8 cellular contexts compared by ENCODE assay signal in genomic region chr1:144519528-144520189, GRCh38. TPM values are rescaled to one million over a fixed set of nuclear protein-coding genes. Genes with fewer than 3 reads are reported as not detected.
A peak's percentile ranks its signal among the peaks of the same experiment; 100 is the strongest.
DNase-seq lines count a peak whose midpoint lies in the region; TF ChIP-seq lines count a peak whose summit lies in the region.
"Not testable (repeated sequence)": the region's sequence is repeated elsewhere in the genome, so short reads cannot be mapped to it uniquely, and the experiment has no call there.

No MANE protein-coding gene starts in this region.

- not testable (repeated sequence) for H3K27me3 Mint-ChIP-seq in nephron (ENCODE audit: low read depth); type B pancreatic cell

- H3K4me3 Mint-ChIP-seq in nephron: peak overlapping the region in 1 of 3 experiments; percentile 51
- H3K4me3 Mint-ChIP-seq in type B pancreatic cell: peak overlapping the region; percentile 52

- not testable (repeated sequence) for H3K9me3 Mint-ChIP-seq in nephron, type B pancreatic cell

- H2AFZ ChIP-seq in fibroblast of lung (ENCODE audit: low read length): not testable (repeated sequence)

- H3K4ac ChIP-seq in mesendoderm (ENCODE audit: low read depth, low read length): not testable (repeated sequence)

- not testable (repeated sequence) for TF ChIP-seq EP300 in Ishikawa (IDR thresholded peaks at IDR 0.05; ENCODE audit: borderline replicate concordance)

- H3K79me1 ChIP-seq in mesendoderm (ENCODE audit: low read length): not testable (repeated sequence)

- not testable (repeated sequence) for H3K36me3 ChIP-seq in SJCRH30; fibroblast of lung (ENCODE audit: control insufficient read depth, insufficient read depth, low read length); mesendoderm (ENCODE audit: control insufficient read depth, insufficient read depth, low read length)

- H3K9me3 ChIP-seq in SJCRH30 (replicated peaks); fibroblast of lung (ENCODE audit: control insufficient read depth, insufficient read depth, low read depth, low read length): not testable (repeated sequence)

- not testable (repeated sequence) for H2BK120ac ChIP-seq in mesendoderm (ENCODE audit: low read depth, low read length)

- no CpG with 5 or more reads among the region's 12 CpGs for WGBS in mesendoderm (ENCODE audit: extremely low coverage, insufficient coverage, low lambda C conversion rate)

- not testable (repeated sequence) for H3K27me3 ChIP-seq in SJCRH30; fibroblast of lung (ENCODE audit: control insufficient read depth, insufficient read depth, low read length); mesendoderm (ENCODE audit: insufficient read depth, low read length, poor library complexity)

- H3K27ac ChIP-seq in SJCRH30: peak overlapping the region; percentile 96
- not testable (repeated sequence) for H3K27ac ChIP-seq in fibroblast of lung (ENCODE audit: insufficient read depth, low read length); mesendoderm (ENCODE audit: low read depth, low read length)

- not testable (repeated sequence) for TF ChIP-seq RAD21 in Ishikawa (IDR thresholded peaks at IDR 0.05; ENCODE audit: low read depth)

- not testable (repeated sequence) for H3K9ac ChIP-seq in fibroblast of lung (ENCODE audit: insufficient read depth, low read length); mesendoderm (ENCODE audit: low read length)

- H3K23ac ChIP-seq in mesendoderm (ENCODE audit: low read length): not testable (repeated sequence)

- H4K20me1 ChIP-seq in fibroblast of lung (ENCODE audit: control insufficient read depth, extremely low read depth, insufficient read depth, low read length): not testable (repeated sequence)

- DNase-seq in EL (peak; percentile 28), SJCRH30 (peak; percentile 88 to 93), astrocyte of the spinal cord (ENCODE audit: low read depth, low spot score) (peak; percentile 3), fibroblast of lung (ENCODE audit: low read depth in 2 of 2) (peak; percentile 0 to 3), mesendoderm (peak; percentile 3)
- not testable (repeated sequence) for DNase-seq in type B pancreatic cell (ENCODE audit: extremely low spot score, unreplicated experiment)

- in situ Hi-C loops in astrocyte of the spinal cord (cut with HindIII; ENCODE audit: low sequenced_read_pairs): not testable (repeated sequence)

- not testable (repeated sequence) for H4K5ac ChIP-seq in mesendoderm (ENCODE audit: low read length)

- H3K27ac Mint-ChIP-seq in nephron (peak overlapping the region; percentile 50 to 90 (median 76)), type B pancreatic cell (peak overlapping the region; percentile 56)

- not testable (repeated sequence) for H3K56ac ChIP-seq in mesendoderm (ENCODE audit: low read length)

- H3K4me1 ChIP-seq in SJCRH30; fibroblast of lung (ENCODE audit: control insufficient read depth, extremely low read depth, insufficient read depth, low read length); mesendoderm (ENCODE audit: control insufficient read depth, low read depth, low read length): not testable (repeated sequence)

- not testable (repeated sequence) for H2BK5ac ChIP-seq in mesendoderm (ENCODE audit: low read length)

- not testable (repeated sequence) for H4K8ac ChIP-seq in mesendoderm (ENCODE audit: low read depth, low read length)

- not testable (repeated sequence) for H2BK15ac ChIP-seq in mesendoderm (replicated peaks; ENCODE audit: low read depth)

- not testable (repeated sequence) for H3K79me2 ChIP-seq in fibroblast of lung (ENCODE audit: control insufficient read depth, insufficient read depth, low read length); mesendoderm (ENCODE audit: control insufficient read depth, insufficient read depth, low read length)

- H3K4me1 Mint-ChIP-seq in nephron: peaks cover 15% of the 10 kb centered on the region
- H3K4me1 Mint-ChIP-seq in type B pancreatic cell (ENCODE audit: unreplicated experiment): not testable (repeated sequence)

- peak overlapping the region; percentile 24; the same call in 1 of the 2 replicates for H3K4me3 ChIP-seq in SJCRH30
- not testable (repeated sequence) for H3K4me3 ChIP-seq in astrocyte of the spinal cord (ENCODE audit: low read depth, low read length); fibroblast of lung (replicated peaks in 1 of 4; ENCODE audit: control extremely low read depth in 1 of 4, insufficient read depth in 1 of 4, low read depth in 3 of 4, low read length in 4 of 4); mesendoderm (ENCODE audit: low read length)

- H3K36me3 Mint-ChIP-seq in nephron (ENCODE audit: low read depth); type B pancreatic cell: not testable (repeated sequence)

- H2AK5ac ChIP-seq in mesendoderm (ENCODE audit: low read length): not testable (repeated sequence)

- not testable (repeated sequence) for H3K18ac ChIP-seq in mesendoderm (ENCODE audit: low read length)

- TF ChIP-seq CTCF in astrocyte of the spinal cord (IDR thresholded peaks at IDR 0.05; ENCODE audit: low read depth, low read length); fibroblast of lung (conservative IDR thresholded peaks at IDR 0.05 in 1 of 2, IDR thresholded peaks at IDR 0.05 in 1 of 2; ENCODE audit: low read depth in 1 of 2, low read length in 2 of 2); nephron (IDR thresholded peaks at IDR 0.05; ENCODE audit: unreplicated experiment in 3 of 3); type B pancreatic cell (conservative IDR thresholded peaks at IDR 0.05): not testable (repeated sequence)

- not testable (repeated sequence) for H3K4me2 ChIP-seq in fibroblast of lung (ENCODE audit: extremely low read depth, insufficient read depth, low read length); mesendoderm (ENCODE audit: low read length)

TF ChIP-seq in Ishikawa, 13 proteins besides CTCF, POLR2A, EP300 and RAD21:
- TF ChIP-seq TEAD4 (IDR thresholded peaks at IDR 0.05): peak; percentile 24; the same call in 1 of the 2 replicates

RNA-seq across cellular contexts. Expression of gene NBPF15, which starts 58.2 kb away (rescaled TPM):
- 12.9 and 16.0 TPM in 2 replicates for total RNA-seq in SJCRH30 (2014; rRNA removed; shearing (Covaris generic))
- total RNA-seq in fibroblast of lung (36.7 and 51.2 TPM in 2 replicates), type B pancreatic cell (ENCODE audit: low replicate concordance) (33.2 and 61.4 TPM in 2 replicates)
- polyA plus RNA-seq in fibroblast of lung: 31.9 and 35.7 TPM in 2 replicates
- 18.7 and 22.0 TPM in 2 replicates for polyA plus RNA-seq in fibroblast of lung (2012)
- polyA minus RNA-seq in fibroblast of lung (ENCODE audit: low replicate concordance): 53.1 and 86.8 TPM in 2 replicates
- 4.2 TPM for polyA plus RNA-seq in mesendoderm (2013, experiment 1 of 2)
- polyA plus RNA-seq in mesendoderm (2013, experiment 2 of 2): 4.6 TPM
